Comparison of ENCODE assay signal across 8 cellular contexts in genomic region chr20:21125072-21125848, GRCh38. TPM values are rescaled to one million over a fixed set of nuclear protein-coding genes. Genes with fewer than 3 reads are reported as not detected.
A peak's percentile ranks its signal among the peaks of the same experiment; 100 is the strongest.
DNase-seq lines count a peak whose midpoint lies in the region; ATAC-seq, FAIRE-seq and TF ChIP-seq lines count a peak whose summit lies in the region.

No MANE protein-coding gene starts in this region.

- H3K4me3 Mint-ChIP-seq in activated CD4-positive, alpha-beta memory T cell treated with anti-CD3 and anti-CD28 coated beads, Interleukin-2, amount 10 ng/mL, durations not matched to agents 7 days and 5 days, result peak overlapping the region; percentile 88
- H3K4me3 Mint-ChIP-seq in glutamatergic neuron (ENCODE audit: unreplicated experiment), result peak overlapping the region; percentile 90

- peak overlapping the region; percentile 49 for H3K27ac ChIP-seq in 22Rv1
- peak overlapping the region; percentile 13 to 77 (median 49) for H3K27ac ChIP-seq in pancreas

- H3K27ac Mint-ChIP-seq in activated CD4-positive, alpha-beta memory T cell treated with anti-CD3 and anti-CD28 coated beads, Interleukin-2, amount 10 ng/mL, durations not matched to agents 7 days and 5 days, result peak overlapping the region; percentile 61
- H3K27ac Mint-ChIP-seq in glutamatergic neuron (ENCODE audit: unreplicated experiment), result peak overlapping the region; percentile 68

- peaks cover 0 to 10% (median 7%) of the 10 kb centered on the region in 3 donors for H3K4me1 ChIP-seq in pancreas

- intact Hi-C loops in pancreas (cut with DNase I), result no loop called here

- no peaks in the 10 kb centered on the region for H3K9me3 ChIP-seq in pancreas

- no peaks in the 10 kb centered on the region for H3K27me3 ChIP-seq in pancreas

- peak; percentile 18 for ATAC-seq in HG02852 (IDR thresholded peaks at IDR 0.05; ENCODE audit: unreplicated experiment)
- ATAC-seq in pancreas, result peak; percentile 46 to 73 (median 62)

- POLR2A ChIA-PET in activated CD4-positive, alpha-beta memory T cell treated with anti-CD3 and anti-CD28 coated beads, Interleukin-2, amount 10 ng/mL, durations not matched to agents 7 days and 5 days (lab: Charles Lee), result interaction anchor here (1.3 to 1.7 kb wide), 3 partner anchors 34 to 432 kb away, joined by 4 to 5 read pairs (median 4); no protein-coding TSS in a partner anchor

- CTCF ChIA-PET in activated CD4-positive, alpha-beta memory T cell treated with anti-CD3 and anti-CD28 coated beads, Interleukin-2, amount 10 ng/mL, durations not matched to agents 7 days and 5 days (lab: Charles Lee), result interaction anchor here (0.5 to 1.6 kb wide), 6 partner anchors 11 to 265 kb away, joined by 3 to 5 read pairs (median 4); no protein-coding TSS in a partner anchor

- no peaks in the 10 kb centered on the region for H3K36me3 ChIP-seq in pancreas

- peak; percentile 8; the same call in 1 of the 2 replicates for TF ChIP-seq CTCF in 22Rv1 (IDR thresholded peaks at IDR 0.05)
- TF ChIP-seq CTCF in glutamatergic neuron (IDR thresholded peaks at IDR 0.05; ENCODE audit: partially characterized antibody, unreplicated experiment), result no peak
- no peak for TF ChIP-seq CTCF in pancreas (IDR thresholded peaks at IDR 0.05)

- FAIRE-seq in GM12892 (lab: Jason Lieb, UNC) (peak; percentile 56), pancreas (lab: Jason Lieb, UNC) (no peak), GM19239 (lab: Jason Lieb, UNC) (no peak)

- peak overlapping the region; percentile 40 to 98 (median 92) for H3K4me3 ChIP-seq in pancreas

- WGBS in pancreas, 2 donors, result 1 to 2% methylated on average over 24 to 25 of the region's 25 CpGs

- DNase-seq in GM12892 (ENCODE audit: insufficient read length) (no peak), NCI-H146 (lab: John Stamatoyannopoulos, UW) (peak; percentile 80), glutamatergic neuron (peak; percentile 55), pancreas (peak; percentile 23 to 62 (median 47)), GM19239 (ENCODE audit: insufficient read length, low spot score) (no peak)
- DNase-seq in activated CD4-positive, alpha-beta memory T cell treated with anti-CD3 and anti-CD28 coated beads, Interleukin-2, amount 10 ng/mL, durations not matched to agents 7 days and 5 days, result no peak

- H3K27me3 Mint-ChIP-seq in activated CD4-positive, alpha-beta memory T cell treated with anti-CD3 and anti-CD28 coated beads, Interleukin-2, amount 10 ng/mL, durations not matched to agents 7 days and 5 days, result peaks cover 1% of the 10 kb centered on the region
- peaks cover 4% of the 10 kb centered on the region for H3K27me3 Mint-ChIP-seq in glutamatergic neuron (ENCODE audit: unreplicated experiment)

- TF ChIP-seq POLR2A in GM12892 (IDR thresholded peaks at IDR 0.05; ENCODE audit: low read depth, low read length), result no peak

- peaks cover 31% of the 10 kb centered on the region for H3K4me1 Mint-ChIP-seq in activated CD4-positive, alpha-beta memory T cell treated with anti-CD3 and anti-CD28 coated beads, Interleukin-2, amount 10 ng/mL, durations not matched to agents 7 days and 5 days
- H3K4me1 Mint-ChIP-seq in glutamatergic neuron (ENCODE audit: low read depth, unreplicated experiment), result peaks cover 9% of the 10 kb centered on the region

- no peaks in the 10 kb centered on the region for H3K9me3 Mint-ChIP-seq in activated CD4-positive, alpha-beta memory T cell treated with anti-CD3 and anti-CD28 coated beads, Interleukin-2, amount 10 ng/mL, durations not matched to agents 7 days and 5 days
- peaks cover 2% of the 10 kb centered on the region for H3K9me3 Mint-ChIP-seq in glutamatergic neuron (ENCODE audit: unreplicated experiment)

- H3K36me3 Mint-ChIP-seq in activated CD4-positive, alpha-beta memory T cell treated with anti-CD3 and anti-CD28 coated beads, Interleukin-2, amount 10 ng/mL, durations not matched to agents 7 days and 5 days (ENCODE audit: low read depth), result no peaks in the 10 kb centered on the region
- peaks cover 3% of the 10 kb centered on the region for H3K36me3 Mint-ChIP-seq in glutamatergic neuron (ENCODE audit: unreplicated experiment)

RNA-seq across cellular contexts. Expression of gene KIZ, which starts 0.6 kb away (rescaled TPM):
- polyA plus RNA-seq in GM12892 (2012; ENCODE audit: missing spikeins), result 8.9 TPM
- 10 to 100 TPM; 17.3 to 22.1 TPM for total RNA-seq in activated CD4-positive, alpha-beta memory T cell treated with anti-CD3 and anti-CD28 coated beads, Interleukin-2, amount 10 ng/mL, durations not matched to agents 7 days and 5 days
- 17.7 TPM for total RNA-seq in glutamatergic neuron (ENCODE audit: unreplicated experiment)
- 10 to 100 TPM in 5 of 6 donors, 1 to 10 TPM in 1; 8.5 to 28.7 (median 22.8) TPM for total RNA-seq in pancreas
- polyA plus RNA-seq in pancreas, result 10 to 100 TPM; 16.1 to 16.8 TPM

RNA-seq across cellular contexts. Expression of gene LINC00237, which starts 19.1 kb away (rescaled TPM):
- not detected for polyA plus RNA-seq in GM12892 (2012; ENCODE audit: missing spikeins)
- not detected for total RNA-seq in activated CD4-positive, alpha-beta memory T cell treated with anti-CD3 and anti-CD28 coated beads, Interleukin-2, amount 10 ng/mL, durations not matched to agents 7 days and 5 days
- total RNA-seq in glutamatergic neuron (ENCODE audit: unreplicated experiment) (not detected), pancreas (not detected)
- polyA plus RNA-seq in pancreas, result under 1 TPM in 1 of 2 donors, not detected in 1; 0.92 TPM

Comparison
In these comparisons a context has a peak if more than half of its experiments do, and no peak if none do; other contexts are left out.
1. DNase-seq: peak in NCI-H146 (single experiment), glutamatergic neuron (single experiment) and pancreas (6 of 6); none in GM12892 (single experiment), activated CD4-positive, alpha-beta memory T cell treated with anti-CD3 and anti-CD28 coated beads, Interleukin-2, amount 10 ng/mL, durations not matched to agents 7 days and 5 days (single experiment) and GM19239 (single experiment).